8 cellular contexts compared by ENCODE assay signal in genomic region chr3:23945653-23945902, GRCh38. TPM values are rescaled to one million over a fixed set of nuclear protein-coding genes. Genes with fewer than 3 reads are reported as not detected.
DNase-seq lines count a peak whose midpoint lies in the region; ATAC-seq and TF ChIP-seq lines count a peak whose summit lies in the region.

No MANE protein-coding gene starts in this region.

- TF ChIP-seq POLR2A in IMR-90 (IDR thresholded peaks at IDR 0.05; ENCODE audit: low read depth, low read length): no peak; the same call in 1 of the 2 replicates

- peaks cover 0 to 45% (median 0%) of the 10 kb centered on the region in 5 donors for H3K27me3 Mint-ChIP-seq in naive thymus-derived CD4-positive, alpha-beta T cell

- no peak overlapping the region for H2BK120ac ChIP-seq in IMR-90 (ENCODE audit: low read depth, low read length)

- intact Hi-C loops in A673 (cut with micrococcal nuclease; ENCODE audit: unreplicated experiment) (loop anchor here (2.0 kb wide), 1 partner anchor 23 kb away; no protein-coding TSS in a partner anchor), IMR-90 (cut with micrococcal nuclease) (loop anchor here (10.0 kb wide), 1 partner anchor 661 kb away; no protein-coding TSS in a partner anchor), colonic mucosa (cut with DNase I) (no loop called here)
- intact Hi-C loops in naive thymus-derived CD4-positive, alpha-beta T cell (cut with micrococcal nuclease): loop anchor here (1.0 to 10.0 kb wide), 9 partner anchors 28 to 1837 kb away; partner anchors contain the start of genes NGLY1 (in 2 of the 2), RPL15 (in 2 of the 2), UBE2E1 (in 2 of the 2) and UBE2E2 (in 2 of the 2)

- peaks cover 16 to 41% of the 10 kb centered on the region in 2 experiments for H3K79me1 ChIP-seq in IMR-90 (ENCODE audit: low read depth in 1 of 2, low read length in 2 of 2)

- peak overlapping the region; percentile 97 for H2AFZ ChIP-seq in IMR-90 (replicated peaks; ENCODE audit: low read length, poor library complexity)

- POLR2A ChIA-PET in A673 (lab: Charles Lee; ENCODE audit: low non-redundant PET): no interaction called here
- POLR2A ChIA-PET in IMR-90 (lab: Charles Lee; ENCODE audit: unreplicated experiment): no interaction called here
- POLR2A ChIA-PET in naive thymus-derived CD4-positive, alpha-beta T cell (lab: Charles Lee): interaction anchor here (5.6 kb wide), 1 partner anchor 28 kb away, joined by 67 read pairs; the partner anchor contains the start of genes NKIRAS1 and RPL15

- no peak overlapping the region for H2BK15ac ChIP-seq in IMR-90 (ENCODE audit: low read depth, low read length)

- H2AK5ac ChIP-seq in IMR-90 (ENCODE audit: low read depth, low read length): no peak overlapping the region

- no peak overlapping the region for H2BK20ac ChIP-seq in IMR-90 (ENCODE audit: low read depth, low read length)

- no peak overlapping the region for H3K14ac ChIP-seq in IMR-90 (replicated peaks; ENCODE audit: low read depth, low read length)

- peak overlapping the region in 8 of 10 donors; percentile 54 to 89 (median 62) for H3K4me3 Mint-ChIP-seq in naive thymus-derived CD4-positive, alpha-beta T cell

- BruUV-seq in A673 (replicated peaks; lab: Mats Ljungman, UMichigan) (no TSS peak), IMR-90 (replicated peaks; lab: Mats Ljungman, UMichigan) (no TSS peak)

- CTCF ChIA-PET in A673 (lab: Charles Lee): no interaction called here
- CTCF ChIA-PET in IMR-90 (lab: Yijun Ruan, JAX): no interaction called here
- CTCF ChIA-PET in naive thymus-derived CD4-positive, alpha-beta T cell (lab: Charles Lee): no interaction called here

- no peak overlapping the region for H4K5ac ChIP-seq in IMR-90 (ENCODE audit: low read depth, low read length)

- H3K56ac ChIP-seq in IMR-90 (ENCODE audit: extremely low read depth, insufficient read depth, low read length): no peak overlapping the region

- H3K9me1 ChIP-seq in IMR-90 (ENCODE audit: insufficient read depth, low read length): peaks cover 3% of the 10 kb centered on the region; the same call in 1 of the 2 replicates

- H3K9me3 ChIP-seq in A673 (ENCODE audit: low read depth, low read length, poor library complexity, severe bottlenecking) (no peaks in the 10 kb centered on the region), IMR-90 (ENCODE audit: control insufficient read depth, insufficient read depth, low read length) (no peaks in the 10 kb centered on the region), colonic mucosa (no peaks in the 10 kb centered on the region)
- H3K9me3 ChIP-seq in naive thymus-derived CD4-positive, alpha-beta T cell (ENCODE audit: control insufficient read depth in 2 of 3, low read length in 3 of 3): no peaks in the 10 kb centered on the region

- peak overlapping the region; percentile 87 for H3K27ac ChIP-seq in A673 (ENCODE audit: low read depth, low read length, poor library complexity, severe bottlenecking)
- peak overlapping the region; percentile 46; the same call in 1 of the 2 replicates for H3K27ac ChIP-seq in IMR-90 (ENCODE audit: insufficient read depth, low read length)
- peak overlapping the region; percentile 90 for H3K27ac ChIP-seq in colonic mucosa
- peak overlapping the region; percentile 81 for H3K27ac ChIP-seq in naive thymus-derived CD4-positive, alpha-beta T cell (ENCODE audit: low read depth, low read length)

- H3K9ac ChIP-seq in IMR-90 (ENCODE audit: low read depth, low read length) (peak overlapping the region; percentile 39; the same call in 1 of the 2 replicates), colonic mucosa (ENCODE audit: low read depth in 2 of 2, low read length in 2 of 2) (peak overlapping the region in 1 of 2 donors; percentile 87)

- no peak overlapping the region for H4K8ac ChIP-seq in IMR-90 (ENCODE audit: low read depth in 2 of 2, low read length in 2 of 2)

- in situ Hi-C loops in IMR-90 (cut with MboI; ENCODE audit: low sequenced_read_pairs): no loop called here

- dilution Hi-C loops in IMR-90 (cut with HindIII; ENCODE audit: low sequenced_read_pairs, unreplicated experiment): no loop called here

- peaks cover 0 to 6% (median 5%) of the 10 kb centered on the region in 5 donors for H3K36me3 Mint-ChIP-seq in naive thymus-derived CD4-positive, alpha-beta T cell

- peak overlapping the region in 6 of 9 donors; percentile 41 to 90 (median 61) for H3K27ac Mint-ChIP-seq in naive thymus-derived CD4-positive, alpha-beta T cell

- H3K36me3 ChIP-seq in A673 (ENCODE audit: insufficient read depth, low read length, poor library complexity, severe bottlenecking) (no peaks in the 10 kb centered on the region), IMR-90 (ENCODE audit: control insufficient read depth, insufficient read depth, low read length) (no peaks in the 10 kb centered on the region; the same call in 1 of the 2 replicates), colonic mucosa (no peaks in the 10 kb centered on the region)
- H3K36me3 ChIP-seq in naive thymus-derived CD4-positive, alpha-beta T cell (ENCODE audit: control insufficient read depth in 2 of 3, insufficient read depth in 3 of 3, low read length in 3 of 3): no peaks in the 10 kb centered on the region

- H3K4me1 ChIP-seq in A673 (ENCODE audit: insufficient read depth, low read length, poor library complexity, severe bottlenecking): peaks cover 7% of the 10 kb centered on the region
- H3K4me1 ChIP-seq in IMR-90 (ENCODE audit: control insufficient read depth, insufficient read depth, low read length): peaks cover 13% of the 10 kb centered on the region
- peaks cover 5% of the 10 kb centered on the region for H3K4me1 ChIP-seq in colonic mucosa
- H3K4me1 ChIP-seq in naive thymus-derived CD4-positive, alpha-beta T cell (ENCODE audit: control insufficient read depth in 2 of 2, insufficient read depth in 2 of 2, low read length in 2 of 2): peaks cover 24 to 31% of the 10 kb centered on the region in 2 donors

- TF ChIP-seq RAD21 in IMR-90 (IDR thresholded peaks at IDR 0.05; ENCODE audit: low read length): no peak

- no peaks in the 10 kb centered on the region for H3K9me3 Mint-ChIP-seq in naive thymus-derived CD4-positive, alpha-beta T cell

- H2BK5ac ChIP-seq in IMR-90 (ENCODE audit: low read depth, low read length, poor library complexity, severe bottlenecking): peak overlapping the region; percentile 86

- H4K20me1 ChIP-seq in IMR-90 (ENCODE audit: insufficient read depth, low read length): peaks cover 43% of the 10 kb centered on the region

- no peak for ATAC-seq in IMR-90 (ENCODE audit: low read depth)
- no peak for ATAC-seq in naive thymus-derived CD4-positive, alpha-beta T cell

- no peak overlapping the region for H3K4me2 ChIP-seq in IMR-90 (ENCODE audit: low read depth, low read length)

- no peaks in the 10 kb centered on the region for H3K27me3 ChIP-seq in A673 (replicated peaks; ENCODE audit: insufficient read depth, low read depth, low read length, poor library complexity)
- H3K27me3 ChIP-seq in IMR-90 (ENCODE audit: control insufficient read depth, insufficient read depth, low read length): no peaks in the 10 kb centered on the region
- no peaks in the 10 kb centered on the region for H3K27me3 ChIP-seq in colonic mucosa
- no peaks in the 10 kb centered on the region for H3K27me3 ChIP-seq in naive thymus-derived CD4-positive, alpha-beta T cell (ENCODE audit: control insufficient read depth in 2 of 2, insufficient read depth in 2 of 2, low read length in 2 of 2)

- no peak for TF ChIP-seq CTCF in A673 (conservative IDR thresholded peaks at IDR 0.05; ENCODE audit: low read depth, low read length)
- no peak for TF ChIP-seq CTCF in IMR-90 (conservative IDR thresholded peaks at IDR 0.05; ENCODE audit: low read depth, low read length)
- TF ChIP-seq CTCF in colonic mucosa (IDR thresholded peaks at IDR 0.05): no peak

- no peak for DNase-seq in A673 (ENCODE audit: low spot score)
- no peak for DNase-seq in IMR-90
- no peak for DNase-seq in colonic mucosa
- DNase-seq in naive thymus-derived CD4-positive, alpha-beta T cell: no peak
- DNase-seq in OCI-M1 (lab: John Stamatoyannopoulos, UW): no peak
- no peak for DNase-seq in AG08395 (ENCODE audit: low spot score)
- DNase-seq in AG08396 (ENCODE audit: low spot score): no peak
- no peak for DNase-seq in GM19238 (ENCODE audit: insufficient read length, low spot score)

- H3K18ac ChIP-seq in IMR-90 (ENCODE audit: low read depth, low read length): no peak overlapping the region

- H3K4ac ChIP-seq in IMR-90 (ENCODE audit: low read depth, low read length): peak overlapping the region; percentile 6; the same call in 1 of the 2 replicates

- WGBS in IMR-90 (ENCODE audit: extremely low coverage in 2 of 2, insufficient read length in 1 of 2), 2 experiments: 1% methylated on average over 18 of the region's 38 CpGs; no CpG with 5 or more reads in 1 of the 2 experiments

- no peak overlapping the region for H4K91ac ChIP-seq in IMR-90 (ENCODE audit: insufficient read depth, low read depth, low read length)

- H2AK9ac ChIP-seq in IMR-90 (replicated peaks; ENCODE audit: low read depth, low read length, poor library complexity): no peak overlapping the region

- H3K23ac ChIP-seq in IMR-90 (ENCODE audit: low read depth, low read length): no peak overlapping the region

- H3K4me1 Mint-ChIP-seq in naive thymus-derived CD4-positive, alpha-beta T cell: peaks cover 27 to 56% (median 42%) of the 10 kb centered on the region in 7 donors

- H3K4me3 ChIP-seq in A673 (ENCODE audit: low read depth, low read length, poor library complexity, severe bottlenecking) (peak overlapping the region; percentile 66), IMR-90 (ENCODE audit: insufficient read depth, low read depth, low read length) (peak overlapping the region; percentile 93), colonic mucosa (peak overlapping the region; percentile 54)
- no peak overlapping the region for H3K4me3 ChIP-seq in naive thymus-derived CD4-positive, alpha-beta T cell (ENCODE audit: low read length)

RNA-seq across cellular contexts. Expression of gene NR1D2, which starts 0.5 kb away (rescaled TPM):
- 8.7 and 9.2 TPM in 2 replicates for total RNA-seq in A673 (2021)
- 41.0 and 46.1 TPM in 2 replicates for total RNA-seq in IMR-90 (2012; rRNA removed)
- 7.5 and 8.1 TPM in 2 replicates for polyA plus RNA-seq in IMR-90 (2012; rRNA removed)
- polyA plus RNA-seq in IMR-90 (2012; cell fraction: cytosol; rRNA removed): 1.7 and 2.1 TPM in 2 replicates
- 0.62 and 8.5 TPM in 2 replicates for polyA plus RNA-seq in IMR-90 (2012; cell fraction: nucleus; rRNA removed; ENCODE audit: low replicate concordance)
- 10 to 100 TPM in 1 of 2 donors, 1 to 10 TPM in 1; 9.8 to 41.9 TPM for total RNA-seq in colonic mucosa
- 10 to 100 TPM in 4 of 5 experiments, 1 to 10 TPM in 1; 6.7 to 97.7 (median 53.0) TPM for total RNA-seq in naive thymus-derived CD4-positive, alpha-beta T cell
- polyA plus RNA-seq in naive thymus-derived CD4-positive, alpha-beta T cell: 10 to 100 TPM; 25.2 to 53.4 TPM

RNA-seq across cellular contexts. Expression of gene RPL15, which starts 28.6 kb away (rescaled TPM):
- 1,911 and 1,939 TPM in 2 replicates for total RNA-seq in A673 (2021)
- 1,419 and 2,730 TPM in 2 replicates for total RNA-seq in IMR-90 (2012; rRNA removed)
- 4,701 and 5,087 TPM in 2 replicates for polyA plus RNA-seq in IMR-90 (2012; rRNA removed)
- 2,854 and 3,719 TPM in 2 replicates for polyA plus RNA-seq in IMR-90 (2012; cell fraction: cytosol; rRNA removed)
- 1,256 and 2,197 TPM in 2 replicates for polyA plus RNA-seq in IMR-90 (2012; cell fraction: nucleus; rRNA removed; ENCODE audit: low replicate concordance)
- 1,000 to 10,000 TPM; 1,434 to 1,547 TPM for total RNA-seq in colonic mucosa
- 1,000 to 10,000 TPM; 1,489 to 2,250 (median 2,129) TPM for total RNA-seq in naive thymus-derived CD4-positive, alpha-beta T cell
- 1,000 to 10,000 TPM; 5,933 to 6,097 TPM for polyA plus RNA-seq in naive thymus-derived CD4-positive, alpha-beta T cell

RNA-seq across cellular contexts. Expression of gene NKIRAS1, which starts 28.8 kb away (rescaled TPM):
- 17.9 and 23.0 TPM in 2 replicates for total RNA-seq in A673 (2021)
- total RNA-seq in IMR-90 (2012; rRNA removed): 6.8 and 16.1 TPM in 2 replicates
- 5.6 and 6.1 TPM in 2 replicates for polyA plus RNA-seq in IMR-90 (2012; rRNA removed)
- polyA plus RNA-seq in IMR-90 (2012; cell fraction: cytosol; rRNA removed): 2.4 and 3.6 TPM in 2 replicates
- 1.0 and 3.0 TPM in 2 replicates for polyA plus RNA-seq in IMR-90 (2012; cell fraction: nucleus; rRNA removed; ENCODE audit: low replicate concordance)
- 1 to 10 TPM; 2.6 to 5.4 TPM for total RNA-seq in colonic mucosa
- total RNA-seq in naive thymus-derived CD4-positive, alpha-beta T cell: 1 to 10 TPM; 2.2 to 6.4 (median 3.2) TPM
- 1 to 10 TPM; 3.6 to 4.3 TPM for polyA plus RNA-seq in naive thymus-derived CD4-positive, alpha-beta T cell
